In genomic region chr21:38945536-38946245, GRCh38 we compare ENCODE assay signal across 17 cellular contexts.
A peak's percentile ranks its signal among the peaks of the same experiment; 100 is the strongest.
DNase-seq lines count a peak whose midpoint lies in the region; ATAC-seq and TF ChIP-seq lines count a peak whose summit lies in the region.
"Had no signal": no experiment of that assay in that cellular context is flagged by ENCODE, and none has a peak within 500 bp of the region (broad histone marks: within the 10 kb centered on the region; RNA-seq: fewer than 3 reads in every experiment).

No MANE protein-coding gene starts in this region.

- DNase-seq in ELF-1 (ENCODE audit: low read depth, low spot score), result peak; percentile 88
- peak; percentile 76 for DNase-seq in NCI-H146 treated with DMSO at 0.1 percent for 48 hours (lab: John Stamatoyannopoulos, UW; ENCODE audit: unreplicated experiment)
- peak; percentile 60 for DNase-seq in ecto neural progenitor cell (ENCODE audit: low spot score)
- no peak for DNase-seq in NCI-H82 treated with DMSO at 0.1 percent for 48 hours (lab: John Stamatoyannopoulos, UW; ENCODE audit: unreplicated experiment)
- DNase-seq in upper lobe of right lung, result no peak
- DNase-seq: cortex of kidney; DMS79; KBM-7; naive B cell; NCI-H2171 treated with DMSO at 0.1 percent for 48 hours; right lobe of liver; stimulated activated CD4-positive, alpha-beta T cell treated with anti-CD3 and anti-CD28 coated beads, Interleukin-4, amount 100 ng/mL, for 24 hours; WERI-Rb-1 had no signal

- no peak for TF ChIP-seq CTCF in upper lobe of right lung (IDR thresholded peaks at IDR 0.05)

- no peak for ATAC-seq in GM18519 (IDR thresholded peaks at IDR 0.05; ENCODE audit: low FRiP score, unreplicated experiment)
- ATAC-seq in esophagus mucosa, result no peak
- no peak for ATAC-seq in upper lobe of right lung
- ATAC-seq: right lobe of liver; stimulated activated effector memory CD8-positive, alpha-beta T cell treated with anti-CD3 and anti-CD28 coated beads, Interleukin-12 subunit alpha, Interleukin-12 subunit beta, amount 100 ng/mL, for 72 hours had no signal

- H3K27ac ChIP-seq in mucosa of rectum (ENCODE audit: low read depth in 2 of 2, low read length in 2 of 2) (peak overlapping the region; percentile 50 to 57), upper lobe of right lung (no peak overlapping the region)
- H3K27ac ChIP-seq: WERI-Rb-1 had no signal

- H3K27me3 ChIP-seq in mucosa of rectum (ENCODE audit: control insufficient read depth in 2 of 2, insufficient read depth in 2 of 2, low read length in 2 of 2) (no peaks in the 10 kb centered on the region), upper lobe of right lung (no peaks in the 10 kb centered on the region)
- H3K27me3 ChIP-seq: right lobe of liver had no signal

- intact Hi-C loops in upper lobe of right lung (cut with DNase I), result no loop called here

- no peak overlapping the region for H3K9ac ChIP-seq in mucosa of rectum (ENCODE audit: low read depth in 1 of 2, low read length in 2 of 2)

- no peaks in the 10 kb centered on the region for H3K36me3 ChIP-seq in mucosa of rectum (ENCODE audit: control insufficient read depth in 2 of 2, insufficient read depth in 2 of 2, low read length in 2 of 2)
- no peaks in the 10 kb centered on the region for H3K36me3 ChIP-seq in upper lobe of right lung
- H3K36me3 ChIP-seq: right lobe of liver, WERI-Rb-1 had no signal

- H3K9me3 ChIP-seq in mucosa of rectum (ENCODE audit: control insufficient read depth in 2 of 2, low read length in 2 of 2) (peaks cover 0 to 2% of the 10 kb centered on the region in 2 donors), upper lobe of right lung (no peaks in the 10 kb centered on the region)
- H3K9me3 ChIP-seq: right lobe of liver had no signal

- no peak overlapping the region for H3K4me3 ChIP-seq in mucosa of rectum (ENCODE audit: low read length in 2 of 2)
- no peak overlapping the region for H3K4me3 ChIP-seq in upper lobe of right lung
- H3K4me3 ChIP-seq: right lobe of liver had no signal

- H3K4me1 ChIP-seq in mucosa of rectum (ENCODE audit: control insufficient read depth in 2 of 2, insufficient read depth in 2 of 2, low read length in 2 of 2) (peaks cover 0 to 3% of the 10 kb centered on the region in 2 donors), upper lobe of right lung (no peaks in the 10 kb centered on the region)
- H3K4me1 ChIP-seq: right lobe of liver had no signal

Comparison
In these comparisons a context has a peak if more than half of its experiments do, and no peak if none do; other contexts are left out.
1. DNase-seq: peak in ELF-1 (single experiment), NCI-H146 treated with DMSO at 0.1 percent for 48 hours (single experiment) and ecto neural progenitor cell (single experiment); none in NCI-H82 treated with DMSO at 0.1 percent for 48 hours (single experiment) and upper lobe of right lung (single experiment).